ENCODE assay signal across 9 cellular contexts in genomic region chr16:56950881-56951771, GRCh38. TPM values are rescaled to one million over a fixed set of nuclear protein-coding genes. Genes with fewer than 3 reads are reported as not detected.
DNase-seq lines count a peak whose midpoint lies in the region; ATAC-seq and TF ChIP-seq lines count a peak whose summit lies in the region.
"Had no signal": no experiment of that assay in that cellular context is flagged by ENCODE, and none has a peak within 500 bp of the region (broad histone marks: within the 10 kb centered on the region; RNA-seq: fewer than 3 reads in every experiment).

No MANE protein-coding gene starts in this region.

- H3K27me3 ChIP-seq in CD4-positive, alpha-beta T cell (ENCODE audit: control insufficient read depth, insufficient read depth, low read length) = no peaks in the 10 kb centered on the region

- intact Hi-C loops in CD4-positive, alpha-beta T cell (cut with DNase I, micrococcal nuclease) = loop anchor here (1.0 kb wide), 1 partner anchor 84 kb away; no protein-coding TSS in a partner anchor

- H3K4me3 Mint-ChIP-seq in CD4-positive, alpha-beta T cell = no peak overlapping the region

- POLR2A ChIA-PET in CD4-positive, alpha-beta T cell (lab: Charles Lee) = interaction anchor here (0.8 to 1.8 kb wide), 3 partner anchors 10 to 20 kb away, joined by 3 to 7 read pairs (median 3); no protein-coding TSS in a partner anchor
- POLR2A ChIA-PET in RWPE1 (lab: Yijun Ruan, JAX; ENCODE audit: low non-redundant PET) = no interaction called here

- no peaks in the 10 kb centered on the region for H3K27me3 Mint-ChIP-seq in CD4-positive, alpha-beta T cell

- TF ChIP-seq CTCF in CD4-positive, alpha-beta T cell (IDR thresholded peaks at IDR 0.05) = peak; percentile 52
- TF ChIP-seq CTCF in RWPE1 (conservative IDR thresholded peaks at IDR 0.05; ENCODE audit: low read depth) = 0 out of 2 replicates have a peak, but pooled peaks have one; percentile 19

- H3K4me1 Mint-ChIP-seq in CD4-positive, alpha-beta T cell (ENCODE audit: low read depth) = no peaks in the 10 kb centered on the region

- DNase-seq in CD4-positive, alpha-beta T cell = peak in 9 of 10 experiments; percentile 18 to 61 (median 33)
- DNase-seq in RWPE1 (ENCODE audit: low spot score) = no peak
- peak; percentile 63 for DNase-seq in activated naive CD4-positive, alpha-beta T cell treated with anti-CD3 and anti-CD28 coated beads, Interleukin-2, amount 50 U/mL, for 16 hours
- DNase-seq in hepatic stellate cell (ENCODE audit: low spot score) = peak; percentile 67
- peak; percentile 67 to 70 for DNase-seq in stimulated activated CD4-positive, alpha-beta T cell treated with anti-CD3 and anti-CD28 coated beads, Interleukin-2, amount 100 ng/mL, for 24 hours
- no peak for DNase-seq in ureter (ENCODE audit: low spot score)

- peak; percentile 85 for ATAC-seq in CD4-positive, alpha-beta T cell (ENCODE audit: poor library complexity)
- ATAC-seq in GM19023 (IDR thresholded peaks at IDR 0.05; ENCODE audit: unreplicated experiment) = peak; percentile 54
- ATAC-seq in HG03354 (IDR thresholded peaks at IDR 0.05; ENCODE audit: poor library complexity, severe bottlenecking, unreplicated experiment) = peak; percentile 67

- H3K36me3 Mint-ChIP-seq in CD4-positive, alpha-beta T cell (ENCODE audit: low read depth) = peaks cover 4% of the 10 kb centered on the region

- CTCF ChIA-PET in CD4-positive, alpha-beta T cell (lab: Charles Lee) = interaction anchor here (1.0 kb wide), 1 partner anchor 13 kb away, joined by 3 read pairs; no protein-coding TSS in a partner anchor
- CTCF ChIA-PET in RWPE1 (lab: Yijun Ruan, JAX) = interaction anchor here (0.5 to 2.2 kb wide), 4 partner anchors 11 to 168 kb away, joined by 3 to 8 read pairs (median 4); partner anchors contain the start of gene CETP

- no peaks in the 10 kb centered on the region for H3K9me3 ChIP-seq in CD4-positive, alpha-beta T cell (ENCODE audit: control insufficient read depth, low read length)

- H3K9me3 Mint-ChIP-seq in CD4-positive, alpha-beta T cell = no peaks in the 10 kb centered on the region

- no peak overlapping the region for H3K27ac ChIP-seq in CD4-positive, alpha-beta T cell (ENCODE audit: low read depth, low read length)
- H3K27ac ChIP-seq in RWPE1 = no peak overlapping the region

- no peak overlapping the region for H3K27ac Mint-ChIP-seq in CD4-positive, alpha-beta T cell

RNA-seq across cellular contexts. Expression of gene CETP, which starts 10.6 kb away (rescaled TPM):
- total RNA-seq in CD4-positive, alpha-beta T cell = not detected
- 0.42 TPM for total RNA-seq in ureter
- total RNA-seq: T-helper 2 cell treated with Interferon-gamma antibody and Interleukin-4, amounts not matched to agents 100 ng/mL and 5 ng/mL, for 36 hours had no signal

RNA-seq across cellular contexts. Expression of gene HERPUD1, which starts 19.2 kb away (rescaled TPM):
- 100 to 1,000 TPM; 217 to 227 TPM for total RNA-seq in CD4-positive, alpha-beta T cell
- total RNA-seq in ureter = 171 TPM

RNA-seq across cellular contexts. Expression of gene NLRC5, which starts 38.2 kb away (rescaled TPM):
- 100 to 1,000 TPM; 424 to 434 TPM for total RNA-seq in CD4-positive, alpha-beta T cell
- 50.1 TPM for total RNA-seq in ureter

Comparison
In these comparisons a context has a peak if more than half of its experiments do, and no peak if none do; other contexts are left out.
1. DNase-seq: peak in CD4-positive, alpha-beta T cell (9 of 10), activated naive CD4-positive, alpha-beta T cell treated with anti-CD3 and anti-CD28 coated beads, Interleukin-2, amount 50 U/mL, for 16 hours (single experiment), hepatic stellate cell (single experiment) and stimulated activated CD4-positive, alpha-beta T cell treated with anti-CD3 and anti-CD28 coated beads, Interleukin-2, amount 100 ng/mL, for 24 hours (2 of 2); none in RWPE1 (single experiment) and ureter (single experiment).
2. Peak in every context shown above with its lines, with median percentiles within 50 percentile points of each other: ATAC-seq.